ENCODE assay signal across 1 cellular context in the genomic region with DNA sequence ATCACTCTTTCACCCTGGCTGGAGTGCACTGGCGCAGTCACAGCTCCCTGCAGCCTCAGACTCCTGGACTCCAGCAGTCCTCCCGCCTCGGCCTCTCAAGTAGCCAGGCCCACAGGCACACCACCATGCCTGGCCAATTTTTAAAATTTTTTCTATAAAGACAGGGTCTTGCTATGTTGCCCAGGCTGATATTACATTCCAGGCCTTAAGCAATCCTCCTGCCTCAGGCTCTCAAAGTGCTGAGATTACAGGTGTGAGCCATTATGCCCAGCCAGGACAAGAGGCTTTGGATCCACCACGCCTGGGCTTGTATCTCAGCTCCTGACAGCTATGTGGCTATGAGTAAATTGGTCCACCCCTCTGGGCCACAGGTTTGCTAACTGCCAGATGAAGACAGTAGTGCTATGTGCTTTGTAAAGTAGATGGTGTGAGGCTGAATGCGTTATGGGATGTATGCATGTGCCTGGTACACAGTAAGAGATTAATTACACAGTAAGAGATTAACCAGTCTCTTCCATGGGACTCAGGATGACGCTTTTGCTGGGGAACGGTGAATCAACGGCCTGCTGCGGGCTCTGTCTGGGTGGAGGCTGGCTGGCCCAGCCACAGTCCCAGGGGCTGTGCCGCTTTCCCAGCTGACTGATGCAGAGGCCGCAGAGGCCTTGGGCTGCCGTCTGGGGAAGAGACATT.
TF ChIP-seq lines count a peak whose summit lies in the region.

No MANE protein-coding gene starts in this region.

TF ChIP-seq in HepG2, 621 proteins besides CTCF, POLR2A, EP300 and RAD21 (continued from another document):
- TF ChIP-seq FIP1L1 (IDR thresholded peaks at IDR 0.05; ENCODE audit: borderline replicate concordance, insufficient read depth, low read depth, low read length) = no peak
- TF ChIP-seq ZNF232 (CRISPR knock-in tag; IDR thresholded peaks at IDR 0.05; ENCODE audit: borderline replicate concordance) = no peak
- TF ChIP-seq ZKSCAN1 (IDR thresholded peaks at IDR 0.05; ENCODE audit: low read length) = no peak
- TF ChIP-seq ZC3H4 (CRISPR knock-in tag; IDR thresholded peaks at IDR 0.05; ENCODE audit: borderline replicate concordance) = no peak
- no peak for TF ChIP-seq MTA3 (CRISPR knock-in tag; IDR thresholded peaks at IDR 0.05)
- TF ChIP-seq ZNF101 (CRISPR knock-in tag; IDR thresholded peaks at IDR 0.05; ENCODE audit: borderline replicate concordance, low read depth) = no peak
- no peak for TF ChIP-seq ZNF446 (CRISPR knock-in tag; IDR thresholded peaks at IDR 0.05)
- no peak for TF ChIP-seq POLR2AphosphoS5 (IDR thresholded peaks at IDR 0.05; ENCODE audit: low read depth, low read length)
TF ChIP-seq in HepG2: peak in this region for 0.
